Comparison of ENCODE assay signal across 8 cellular contexts in the genomic region with DNA sequence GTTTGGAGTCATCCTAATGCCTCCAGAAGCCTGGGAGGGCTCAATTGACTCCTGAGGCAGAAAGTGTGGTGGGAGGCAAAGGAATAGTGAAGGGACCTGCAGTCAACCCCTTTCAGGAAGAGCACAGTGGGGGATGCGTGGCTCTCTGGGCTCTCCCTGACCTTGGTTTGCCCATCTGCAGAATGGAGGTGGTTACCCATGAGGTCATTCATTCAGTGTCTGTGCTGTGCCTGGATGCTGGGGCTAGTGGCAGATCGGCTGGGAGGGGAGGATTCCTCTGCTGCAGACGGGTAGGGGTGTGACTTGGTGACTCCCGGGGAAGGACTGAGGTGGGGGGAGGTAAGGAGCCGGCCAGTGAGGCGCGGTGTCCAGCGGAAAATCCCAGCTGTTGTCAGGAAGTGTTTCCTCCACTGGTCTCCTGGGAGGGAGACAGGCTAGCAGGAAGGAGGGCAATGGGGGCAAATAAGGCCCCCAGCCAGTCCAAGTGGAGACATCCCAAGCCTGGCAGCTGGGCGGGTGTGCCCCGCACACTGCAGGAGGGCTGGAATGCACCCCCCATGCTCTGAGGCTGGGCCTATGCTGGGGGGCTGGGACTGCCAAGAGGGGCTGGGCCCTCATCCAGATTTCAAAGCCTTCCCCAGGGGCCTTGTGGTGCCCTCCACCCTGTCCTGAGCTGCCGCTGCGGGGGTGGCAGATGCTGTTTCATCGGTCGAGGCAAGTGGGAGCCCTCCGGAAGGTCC. TPM values are rescaled to one million over a fixed set of nuclear protein-coding genes. Genes with fewer than 3 reads are reported as not detected.
DNase-seq lines count a peak whose midpoint lies in the region; ATAC-seq and TF ChIP-seq lines count a peak whose summit lies in the region.

No MANE protein-coding gene starts in this region.

- POLR2A ChIA-PET in AG04449 (lab: Yijun Ruan, JAX), result interaction anchor here (0.9 to 2.2 kb wide), 3 partner anchors 9 to 21 kb away, joined by 4 to 7 read pairs (median 6); no protein-coding TSS in a partner anchor

- TF ChIP-seq POLR2A in body of pancreas (IDR thresholded peaks at IDR 0.05), result peak in 2 of 3 donors; percentile 15 to 31

- no peaks in the 10 kb centered on the region for H3K9me3 ChIP-seq in body of pancreas
- no peaks in the 10 kb centered on the region for H3K9me3 ChIP-seq in thoracic aorta

- DNase-seq in AG04449 (ENCODE audit: low read depth, low spot score) (no peak), body of pancreas (peak in 3 of 4 donors; percentile 57 to 64 (median 62)), left lobe of liver (ENCODE audit: low spot score) (no peak), thoracic aorta (ENCODE audit: low spot score) (no peak), SHP77 (lab: John Stamatoyannopoulos, UW) (no peak)
- DNase-seq in activated T-cell treated with anti-CD3 and anti-CD28 coated beads, Interleukin-2, amount 50 U/mL, for 1 hour, result no peak

- H3K4me3 ChIP-seq in AG04449 (ENCODE audit: low read depth, low read length), result peak overlapping the region; percentile 46
- no peak overlapping the region for H3K4me3 ChIP-seq in body of pancreas
- H3K4me3 ChIP-seq in thoracic aorta, result peak overlapping the region; percentile 63

- H3K4me1 ChIP-seq in body of pancreas, result peaks cover 99% of the 10 kb centered on the region
- peaks cover 65 to 90% of the 10 kb centered on the region in 2 donors for H3K4me1 ChIP-seq in thoracic aorta (ENCODE audit: control insufficient read depth in 1 of 2, low read depth in 2 of 2)

- no peaks in the 10 kb centered on the region for H3K27me3 ChIP-seq in body of pancreas
- no peaks in the 10 kb centered on the region for H3K27me3 ChIP-seq in thoracic aorta (replicated peaks; ENCODE audit: insufficient read depth)

- WGBS in body of pancreas, 2 donors, result 8 to 15% methylated on average over 9 to 15 of the region's 15 CpGs

- intact Hi-C loops in body of pancreas (cut with DNase I), result no loop called here

- CTCF ChIA-PET in AG04449 (lab: Yijun Ruan, JAX), result interaction anchor here (1.4 to 20.7 kb wide), 6 partner anchors 9 to 116 kb away, joined by 3 to 303 read pairs (median 18); no protein-coding TSS in a partner anchor

- peak overlapping the region; percentile 94 to 98 (median 98) for H3K27ac ChIP-seq in body of pancreas
- peak overlapping the region; percentile 95 to 99 for H3K27ac ChIP-seq in thoracic aorta

- TF ChIP-seq CTCF in AG04449 (IDR thresholded peaks at IDR 0.05; ENCODE audit: insufficient read depth, low read length, missing control alignments) (no peak), body of pancreas (IDR thresholded peaks at IDR 0.05) (no peak), thoracic aorta (IDR thresholded peaks at IDR 0.05) (no peak)

- ATAC-seq in HG03460 (IDR thresholded peaks at IDR 0.05; ENCODE audit: unreplicated experiment) (peak; percentile 29), body of pancreas (peak; percentile 3), left lobe of liver (peak; percentile 1), thoracic aorta (ENCODE audit: insufficient number of reproducible peaks, low FRiP score, low read depth) (peak; percentile 17), HG03354 (IDR thresholded peaks at IDR 0.05; ENCODE audit: poor library complexity, severe bottlenecking, unreplicated experiment) (no peak)

- H3K36me3 ChIP-seq in body of pancreas (replicated peaks in 1 of 2; ENCODE audit: insufficient read depth in 1 of 2, low read depth in 2 of 2) (no peaks in the 10 kb centered on the region), thoracic aorta (no peaks in the 10 kb centered on the region)

RNA-seq across cellular contexts. Expression of a gene that starts 10.9 kb away (rescaled TPM):
- total RNA-seq in body of pancreas (10 to 100 TPM; 86.6 to 87.7 TPM), left lobe of liver (64.0 TPM), thoracic aorta (10 to 100 TPM; 58.5 to 62.5 TPM)

Comparison
In these comparisons a context has a peak if more than half of its experiments do, and no peak if none do; other contexts are left out.
1. DNase-seq: peak in body of pancreas (3 of 4); none in AG04449 (single experiment), left lobe of liver (single experiment), thoracic aorta (single experiment), SHP77 (0 of 2) and activated T-cell treated with anti-CD3 and anti-CD28 coated beads, Interleukin-2, amount 50 U/mL, for 1 hour (single experiment).
2. H3K4me3 ChIP-seq: peak in AG04449 (single experiment) and thoracic aorta (single experiment); none in body of pancreas (0 of 2).